In the genomic region with DNA sequence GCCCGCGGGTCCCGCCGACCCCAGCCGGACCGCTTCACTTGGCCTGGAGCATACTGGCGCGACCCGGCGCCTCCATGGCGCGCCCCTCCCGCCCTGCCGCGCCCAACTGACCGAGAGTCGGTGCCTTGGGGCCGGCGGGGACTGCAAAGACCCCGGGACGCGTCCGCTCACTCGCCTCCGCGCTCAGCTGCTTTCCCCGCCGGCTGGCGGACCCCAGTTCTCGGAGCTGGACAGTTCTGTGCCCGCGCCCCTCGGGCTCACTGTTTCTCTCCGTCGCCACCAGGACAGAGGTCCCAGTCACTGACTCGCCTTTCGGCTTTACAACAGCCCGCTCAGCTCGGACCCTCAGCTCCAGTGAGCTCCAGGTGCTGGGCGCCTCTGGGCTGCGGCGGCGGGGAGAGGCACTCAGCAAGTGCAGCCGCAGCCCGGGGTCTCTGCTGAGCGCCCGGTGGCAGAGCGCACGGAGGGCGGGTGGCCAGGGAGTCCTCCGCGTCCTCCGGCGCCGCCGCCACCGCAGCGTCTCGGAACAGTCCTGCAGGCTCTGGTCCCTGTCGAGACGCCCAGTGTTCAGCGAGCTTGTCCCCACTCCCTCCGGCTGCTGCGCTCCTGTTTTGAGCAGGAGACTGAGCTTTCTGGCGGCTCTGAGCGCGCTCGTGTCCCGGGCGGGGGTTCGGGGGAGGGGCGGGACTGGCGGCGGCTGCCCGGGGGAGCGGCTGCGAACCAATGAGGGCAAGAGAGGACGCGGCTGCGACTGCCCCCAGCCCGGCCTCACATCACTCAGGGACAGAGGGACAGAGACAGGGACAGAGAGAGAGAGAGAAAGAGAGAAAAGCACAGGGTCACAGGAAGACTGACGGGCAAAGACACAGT, we compare ENCODE assay signal across 1 cellular context.
TF ChIP-seq lines count a peak whose summit lies in the region.

A gene (minus strand): TSS at position 637 of the 870 bp plus-strand sequence. CDS start 638 bp downstream, outside the sequence.

TF ChIP-seq in HepG2, 621 proteins besides CTCF, POLR2A, EP300 and RAD21 (continued from another document):
- TF ChIP-seq ARID2 (CRISPR knock-in tag; IDR thresholded peaks at IDR 0.05; ENCODE audit: borderline replicate concordance) (no peak), SKI (IDR thresholded peaks at IDR 0.05; ENCODE audit: partially characterized antibody) (peak; percentile 1), ZFP90 (CRISPR knock-in tag; IDR thresholded peaks at IDR 0.05; ENCODE audit: borderline replicate concordance) (no peak), ZNF777 (CRISPR knock-in tag; IDR thresholded peaks at IDR 0.05) (no peak), CEBPB (IDR thresholded peaks at IDR 0.05; ENCODE audit: borderline replicate concordance, low read depth, low read length) (no peak), PAF1 (CRISPR knock-in tag; IDR thresholded peaks at IDR 0.05) (no peak), MYNN (CRISPR knock-in tag; IDR thresholded peaks at IDR 0.05; ENCODE audit: low read depth) (no peak), ATF7 (IDR thresholded peaks at IDR 0.05) (no peak), ATF7 (CRISPR knock-in tag; IDR thresholded peaks at IDR 0.05) (no peak), GTF3A (CRISPR knock-in tag; conservative IDR thresholded peaks at IDR 0.05) (no peak), NFKB2 (CRISPR knock-in tag; IDR thresholded peaks at IDR 0.05; ENCODE audit: borderline replicate concordance) (no peak), RFX1 (IDR thresholded peaks at IDR 0.05) (no peak), ZNF619 (CRISPR knock-in tag; IDR thresholded peaks at IDR 0.05) (no peak), SIN3B (IDR thresholded peaks at IDR 0.05; ENCODE audit: low read length) (no peak), ZBTB7B (CRISPR knock-in tag; IDR thresholded peaks at IDR 0.05) (0 out of 2 replicates have a peak, but pooled peaks have one; percentile 51), ZNF232 (CRISPR knock-in tag; IDR thresholded peaks at IDR 0.05; ENCODE audit: borderline replicate concordance) (no peak), YEATS2 (CRISPR knock-in tag; IDR thresholded peaks at IDR 0.05; ENCODE audit: borderline replicate concordance) (no peak), CBFB (CRISPR knock-in tag; IDR thresholded peaks at IDR 0.05) (no peak), SAP130 (CRISPR knock-in tag; IDR thresholded peaks at IDR 0.05; ENCODE audit: low read depth) (peak; percentile 36; the same call in 1 of the 2 replicates), ZSCAN25 (CRISPR knock-in tag; IDR thresholded peaks at IDR 0.05) (no peak), KDM5B (CRISPR knock-in tag; IDR thresholded peaks at IDR 0.05; ENCODE audit: borderline replicate concordance) (peak; percentile 60; the same call in 1 of the 2 replicates), ZNF746 (CRISPR knock-in tag; IDR thresholded peaks at IDR 0.05) (no peak), XBP1 (CRISPR knock-in tag; IDR thresholded peaks at IDR 0.05) (no peak), FOXC1 (CRISPR knock-in tag; IDR thresholded peaks at IDR 0.05; ENCODE audit: borderline replicate concordance) (no peak), ZNF225 (CRISPR knock-in tag; IDR thresholded peaks at IDR 0.05) (no peak), PHF21A (CRISPR knock-in tag; IDR thresholded peaks at IDR 0.05) (0 out of 2 replicates have a peak, but pooled peaks have one; percentile 11), MAFF (IDR thresholded peaks at IDR 0.05; ENCODE audit: low read depth, low read length) (no peak), JARID2 (CRISPR knock-in tag; IDR thresholded peaks at IDR 0.05; ENCODE audit: insufficient replicate concordance) (no peak), AGO1 (IDR thresholded peaks at IDR 0.05; ENCODE audit: low read depth, low read length, poor library complexity, severe bottlenecking) (peak; percentile 55), MIER3 (CRISPR knock-in tag; IDR thresholded peaks at IDR 0.05; ENCODE audit: borderline replicate concordance) (no peak), POLR2AphosphoS5 (IDR thresholded peaks at IDR 0.05; ENCODE audit: low read depth, low read length) (no peak)
- TF ChIP-seq, protein P1, sequence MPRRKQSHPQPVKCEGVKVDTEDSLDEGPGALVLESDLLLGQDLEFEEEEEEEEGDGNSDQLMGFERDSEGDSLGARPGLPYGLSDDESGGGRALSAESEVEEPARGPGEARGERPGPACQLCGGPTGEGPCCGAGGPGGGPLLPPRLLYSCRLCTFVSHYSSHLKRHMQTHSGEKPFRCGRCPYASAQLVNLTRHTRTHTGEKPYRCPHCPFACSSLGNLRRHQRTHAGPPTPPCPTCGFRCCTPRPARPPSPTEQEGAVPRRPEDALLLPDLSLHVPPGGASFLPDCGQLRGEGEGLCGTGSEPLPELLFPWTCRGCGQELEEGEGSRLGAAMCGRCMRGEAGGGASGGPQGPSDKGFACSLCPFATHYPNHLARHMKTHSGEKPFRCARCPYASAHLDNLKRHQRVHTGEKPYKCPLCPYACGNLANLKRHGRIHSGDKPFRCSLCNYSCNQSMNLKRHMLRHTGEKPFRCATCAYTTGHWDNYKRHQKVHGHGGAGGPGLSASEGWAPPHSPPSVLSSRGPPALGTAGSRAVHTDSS (CRISPR knock-in tag; conservative IDR thresholded peaks at IDR 0.05): no peak
- TF ChIP-seq, protein P2, sequence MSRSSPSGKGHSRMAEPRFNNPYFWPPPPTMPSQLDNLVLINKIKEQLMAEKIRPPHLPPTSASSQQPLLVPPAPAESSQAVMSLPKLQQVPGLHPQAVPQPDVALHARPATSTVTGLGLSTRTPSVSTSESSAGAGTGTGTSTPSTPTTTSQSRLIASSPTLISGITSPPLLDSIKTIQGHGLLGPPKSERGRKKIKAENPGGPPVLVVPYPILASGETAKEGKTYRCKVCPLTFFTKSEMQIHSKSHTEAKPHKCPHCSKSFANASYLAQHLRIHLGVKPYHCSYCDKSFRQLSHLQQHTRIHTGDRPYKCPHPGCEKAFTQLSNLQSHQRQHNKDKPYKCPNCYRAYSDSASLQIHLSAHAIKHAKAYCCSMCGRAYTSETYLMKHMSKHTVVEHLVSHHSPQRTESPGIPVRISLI (CRISPR knock-in tag; IDR thresholded peaks at IDR 0.05; ENCODE audit: borderline replicate concordance): no peak
- TF ChIP-seq, protein P3, sequence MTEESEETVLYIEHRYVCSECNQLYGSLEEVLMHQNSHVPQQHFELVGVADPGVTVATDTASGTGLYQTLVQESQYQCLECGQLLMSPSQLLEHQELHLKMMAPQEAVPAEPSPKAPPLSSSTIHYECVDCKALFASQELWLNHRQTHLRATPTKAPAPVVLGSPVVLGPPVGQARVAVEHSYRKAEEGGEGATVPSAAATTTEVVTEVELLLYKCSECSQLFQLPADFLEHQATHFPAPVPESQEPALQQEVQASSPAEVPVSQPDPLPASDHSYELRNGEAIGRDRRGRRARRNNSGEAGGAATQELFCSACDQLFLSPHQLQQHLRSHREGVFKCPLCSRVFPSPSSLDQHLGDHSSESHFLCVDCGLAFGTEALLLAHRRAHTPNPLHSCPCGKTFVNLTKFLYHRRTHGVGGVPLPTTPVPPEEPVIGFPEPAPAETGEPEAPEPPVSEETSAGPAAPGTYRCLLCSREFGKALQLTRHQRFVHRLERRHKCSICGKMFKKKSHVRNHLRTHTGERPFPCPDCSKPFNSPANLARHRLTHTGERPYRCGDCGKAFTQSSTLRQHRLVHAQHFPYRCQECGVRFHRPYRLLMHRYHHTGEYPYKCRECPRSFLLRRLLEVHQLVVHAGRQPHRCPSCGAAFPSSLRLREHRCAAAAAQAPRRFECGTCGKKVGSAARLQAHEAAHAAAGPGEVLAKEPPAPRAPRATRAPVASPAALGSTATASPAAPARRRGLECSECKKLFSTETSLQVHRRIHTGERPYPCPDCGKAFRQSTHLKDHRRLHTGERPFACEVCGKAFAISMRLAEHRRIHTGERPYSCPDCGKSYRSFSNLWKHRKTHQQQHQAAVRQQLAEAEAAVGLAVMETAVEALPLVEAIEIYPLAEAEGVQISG (CRISPR knock-in tag; IDR thresholded peaks at IDR 0.05): no peak
- TF ChIP-seq, protein P4, sequence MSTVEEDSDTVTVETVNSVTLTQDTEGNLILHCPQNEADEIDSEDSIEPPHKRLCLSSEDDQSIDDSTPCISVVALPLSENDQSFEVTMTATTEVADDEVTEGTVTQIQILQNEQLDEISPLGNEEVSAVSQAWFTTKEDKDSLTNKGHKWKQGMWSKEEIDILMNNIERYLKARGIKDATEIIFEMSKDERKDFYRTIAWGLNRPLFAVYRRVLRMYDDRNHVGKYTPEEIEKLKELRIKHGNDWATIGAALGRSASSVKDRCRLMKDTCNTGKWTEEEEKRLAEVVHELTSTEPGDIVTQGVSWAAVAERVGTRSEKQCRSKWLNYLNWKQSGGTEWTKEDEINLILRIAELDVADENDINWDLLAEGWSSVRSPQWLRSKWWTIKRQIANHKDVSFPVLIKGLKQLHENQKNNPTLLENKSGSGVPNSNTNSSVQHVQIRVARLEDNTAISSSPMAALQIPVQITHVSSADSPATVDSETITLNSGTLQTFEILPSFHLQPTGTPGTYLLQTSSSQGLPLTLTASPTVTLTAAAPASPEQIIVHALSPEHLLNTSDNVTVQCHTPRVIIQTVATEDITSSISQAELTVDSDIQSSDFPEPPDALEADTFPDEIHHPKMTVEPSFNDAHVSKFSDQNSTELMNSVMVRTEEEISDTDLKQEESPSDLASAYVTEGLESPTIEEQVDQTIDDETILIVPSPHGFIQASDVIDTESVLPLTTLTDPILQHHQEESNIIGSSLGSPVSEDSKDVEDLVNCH (CRISPR knock-in tag; IDR thresholded peaks at IDR 0.05): no peak
- TF ChIP-seq, protein P5, sequence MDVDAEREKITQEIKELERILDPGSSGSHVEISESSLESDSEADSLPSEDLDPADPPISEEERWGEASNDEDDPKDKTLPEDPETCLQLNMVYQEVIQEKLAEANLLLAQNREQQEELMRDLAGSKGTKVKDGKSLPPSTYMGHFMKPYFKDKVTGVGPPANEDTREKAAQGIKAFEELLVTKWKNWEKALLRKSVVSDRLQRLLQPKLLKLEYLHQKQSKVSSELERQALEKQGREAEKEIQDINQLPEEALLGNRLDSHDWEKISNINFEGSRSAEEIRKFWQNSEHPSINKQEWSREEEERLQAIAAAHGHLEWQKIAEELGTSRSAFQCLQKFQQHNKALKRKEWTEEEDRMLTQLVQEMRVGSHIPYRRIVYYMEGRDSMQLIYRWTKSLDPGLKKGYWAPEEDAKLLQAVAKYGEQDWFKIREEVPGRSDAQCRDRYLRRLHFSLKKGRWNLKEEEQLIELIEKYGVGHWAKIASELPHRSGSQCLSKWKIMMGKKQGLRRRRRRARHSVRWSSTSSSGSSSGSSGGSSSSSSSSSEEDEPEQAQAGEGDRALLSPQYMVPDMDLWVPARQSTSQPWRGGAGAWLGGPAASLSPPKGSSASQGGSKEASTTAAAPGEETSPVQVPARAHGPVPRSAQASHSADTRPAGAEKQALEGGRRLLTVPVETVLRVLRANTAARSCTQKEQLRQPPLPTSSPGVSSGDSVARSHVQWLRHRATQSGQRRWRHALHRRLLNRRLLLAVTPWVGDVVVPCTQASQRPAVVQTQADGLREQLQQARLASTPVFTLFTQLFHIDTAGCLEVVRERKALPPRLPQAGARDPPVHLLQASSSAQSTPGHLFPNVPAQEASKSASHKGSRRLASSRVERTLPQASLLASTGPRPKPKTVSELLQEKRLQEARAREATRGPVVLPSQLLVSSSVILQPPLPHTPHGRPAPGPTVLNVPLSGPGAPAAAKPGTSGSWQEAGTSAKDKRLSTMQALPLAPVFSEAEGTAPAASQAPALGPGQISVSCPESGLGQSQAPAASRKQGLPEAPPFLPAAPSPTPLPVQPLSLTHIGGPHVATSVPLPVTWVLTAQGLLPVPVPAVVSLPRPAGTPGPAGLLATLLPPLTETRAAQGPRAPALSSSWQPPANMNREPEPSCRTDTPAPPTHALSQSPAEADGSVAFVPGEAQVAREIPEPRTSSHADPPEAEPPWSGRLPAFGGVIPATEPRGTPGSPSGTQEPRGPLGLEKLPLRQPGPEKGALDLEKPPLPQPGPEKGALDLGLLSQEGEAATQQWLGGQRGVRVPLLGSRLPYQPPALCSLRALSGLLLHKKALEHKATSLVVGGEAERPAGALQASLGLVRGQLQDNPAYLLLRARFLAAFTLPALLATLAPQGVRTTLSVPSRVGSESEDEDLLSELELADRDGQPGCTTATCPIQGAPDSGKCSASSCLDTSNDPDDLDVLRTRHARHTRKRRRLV (CRISPR knock-in tag; IDR thresholded peaks at IDR 0.05): no peak
- TF ChIP-seq, protein P6, sequence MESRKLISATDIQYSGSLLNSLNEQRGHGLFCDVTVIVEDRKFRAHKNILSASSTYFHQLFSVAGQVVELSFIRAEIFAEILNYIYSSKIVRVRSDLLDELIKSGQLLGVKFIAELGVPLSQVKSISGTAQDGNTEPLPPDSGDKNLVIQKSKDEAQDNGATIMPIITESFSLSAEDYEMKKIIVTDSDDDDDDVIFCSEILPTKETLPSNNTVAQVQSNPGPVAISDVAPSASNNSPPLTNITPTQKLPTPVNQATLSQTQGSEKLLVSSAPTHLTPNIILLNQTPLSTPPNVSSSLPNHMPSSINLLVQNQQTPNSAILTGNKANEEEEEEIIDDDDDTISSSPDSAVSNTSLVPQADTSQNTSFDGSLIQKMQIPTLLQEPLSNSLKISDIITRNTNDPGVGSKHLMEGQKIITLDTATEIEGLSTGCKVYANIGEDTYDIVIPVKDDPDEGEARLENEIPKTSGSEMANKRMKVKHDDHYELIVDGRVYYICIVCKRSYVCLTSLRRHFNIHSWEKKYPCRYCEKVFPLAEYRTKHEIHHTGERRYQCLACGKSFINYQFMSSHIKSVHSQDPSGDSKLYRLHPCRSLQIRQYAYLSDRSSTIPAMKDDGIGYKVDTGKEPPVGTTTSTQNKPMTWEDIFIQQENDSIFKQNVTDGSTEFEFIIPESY (CRISPR knock-in tag; IDR thresholded peaks at IDR 0.05): no peak
- TF ChIP-seq, protein P7, sequence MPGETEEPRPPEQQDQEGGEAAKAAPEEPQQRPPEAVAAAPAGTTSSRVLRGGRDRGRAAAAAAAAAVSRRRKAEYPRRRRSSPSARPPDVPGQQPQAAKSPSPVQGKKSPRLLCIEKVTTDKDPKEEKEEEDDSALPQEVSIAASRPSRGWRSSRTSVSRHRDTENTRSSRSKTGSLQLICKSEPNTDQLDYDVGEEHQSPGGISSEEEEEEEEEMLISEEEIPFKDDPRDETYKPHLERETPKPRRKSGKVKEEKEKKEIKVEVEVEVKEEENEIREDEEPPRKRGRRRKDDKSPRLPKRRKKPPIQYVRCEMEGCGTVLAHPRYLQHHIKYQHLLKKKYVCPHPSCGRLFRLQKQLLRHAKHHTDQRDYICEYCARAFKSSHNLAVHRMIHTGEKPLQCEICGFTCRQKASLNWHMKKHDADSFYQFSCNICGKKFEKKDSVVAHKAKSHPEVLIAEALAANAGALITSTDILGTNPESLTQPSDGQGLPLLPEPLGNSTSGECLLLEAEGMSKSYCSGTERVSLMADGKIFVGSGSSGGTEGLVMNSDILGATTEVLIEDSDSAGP (CRISPR knock-in tag; IDR thresholded peaks at IDR 0.05; ENCODE audit: borderline replicate concordance): peak; percentile 43; the same call in 1 of the 2 replicates
TF ChIP-seq in HepG2: peak in this region for 41.
